Comparison of ENCODE assay signal across 23 cellular contexts in the genomic region with DNA sequence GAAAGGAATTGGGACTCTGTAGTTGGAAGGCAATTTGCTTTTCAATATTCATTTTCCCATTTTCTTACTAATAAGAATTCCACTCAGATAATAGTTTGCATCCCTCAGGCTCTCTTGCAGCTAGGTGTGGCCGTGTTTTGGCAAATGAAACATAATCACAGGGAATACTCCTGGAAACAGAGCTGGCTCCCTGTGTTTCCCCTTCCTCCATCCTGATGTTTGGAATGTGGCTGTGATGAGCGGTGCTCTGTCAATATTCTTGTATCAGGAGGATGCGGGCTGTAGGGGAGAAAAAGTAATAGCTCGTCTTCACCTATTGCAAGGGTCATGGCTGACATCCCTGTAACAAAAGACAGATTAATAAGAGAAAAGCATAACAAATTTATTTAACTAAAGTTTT.
"Had no signal": no experiment of that assay in that cellular context is flagged by ENCODE, and none has a peak within 500 bp of the region (broad histone marks: within the 10 kb centered on the region; RNA-seq: fewer than 3 reads in every experiment).

No MANE protein-coding gene starts in this region.

- H3K9me3 ChIP-seq: colonic mucosa, esophagus muscularis mucosa, esophagus squamous epithelium, gastrocnemius medialis, gastroesophageal sphincter, heart left ventricle had no signal

- H3K4me1 ChIP-seq: colonic mucosa, esophagus squamous epithelium, foreskin keratinocyte, gastrocnemius medialis, gastroesophageal sphincter had no signal

- ATAC-seq: effector memory CD8-positive, alpha-beta T cell; esophagus mucosa; foreskin keratinocyte; gastrocnemius medialis; gastroesophageal sphincter; heart left ventricle; heart right ventricle had no signal

- H3K4me3 ChIP-seq: colonic mucosa, coronary artery, dorsolateral prefrontal cortex, esophagus muscularis mucosa, esophagus squamous epithelium, gastrocnemius medialis, gastroesophageal sphincter, heart left ventricle, heart right ventricle had no signal

- H3K27me3 ChIP-seq: colonic mucosa, esophagus muscularis mucosa, foreskin keratinocyte, gastrocnemius medialis, gastroesophageal sphincter, heart left ventricle, heart right ventricle had no signal

- DNase-seq: colonic mucosa; cortex of kidney; dermis blood vessel endothelial cell; dorsolateral prefrontal cortex; effector CD4-positive, alpha-beta T cell; effector CD8-positive, alpha-beta T cell; effector memory CD4-positive, alpha-beta T cell; effector memory CD8-positive, alpha-beta T cell; endodermal cell; erythroblast; esophagus squamous epithelium; foreskin fibroblast; foreskin keratinocyte; foreskin melanocyte; gastrocnemius medialis; glutamatergic neuron; head of caudate nucleus; heart left ventricle; heart right ventricle had no signal

- H3K36me3 ChIP-seq: colonic mucosa, esophagus muscularis mucosa, esophagus squamous epithelium, gastrocnemius medialis, gastroesophageal sphincter, heart left ventricle, heart right ventricle had no signal
